7 cellular contexts compared by ENCODE assay signal in the genomic region with DNA sequence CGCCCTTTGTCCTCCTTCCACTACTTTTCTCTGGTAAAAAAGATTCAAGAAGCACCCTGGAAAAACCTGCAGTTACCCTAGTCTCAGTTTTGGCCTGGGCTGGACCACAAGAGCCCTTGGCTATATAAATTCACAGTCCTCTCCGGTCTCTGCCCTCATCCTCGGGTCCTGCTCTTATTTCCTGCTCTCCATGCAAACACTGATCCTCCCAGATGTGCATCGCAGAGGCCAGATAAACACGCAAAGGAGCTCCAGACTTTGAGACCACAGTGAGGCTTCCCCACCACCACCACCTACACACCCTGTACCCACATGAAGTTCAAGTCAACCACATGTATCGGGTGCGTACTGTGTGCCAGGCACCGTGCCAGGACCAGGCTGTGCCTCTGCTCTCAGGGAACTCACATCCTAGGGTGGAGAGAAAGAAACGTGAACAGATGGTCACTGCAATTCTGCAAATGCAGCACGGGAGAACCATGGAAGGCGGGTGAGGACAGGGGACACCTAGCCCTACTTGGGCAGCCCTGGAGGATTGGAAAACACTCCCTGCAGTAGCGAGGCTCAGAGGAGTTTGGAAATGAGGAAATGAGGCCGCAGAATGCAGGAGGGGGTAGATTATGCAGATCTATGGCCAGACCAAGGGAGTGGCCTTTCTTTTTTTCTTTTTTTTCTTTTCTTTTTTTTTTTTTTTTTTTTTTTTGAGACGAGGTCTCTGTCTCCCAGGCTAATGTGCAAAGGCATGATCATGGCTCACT. TPM values are rescaled to one million over a fixed set of nuclear protein-coding genes. Genes with fewer than 3 reads are reported as not detected.
DNase-seq lines count a peak whose midpoint lies in the region; ATAC-seq, FAIRE-seq and TF ChIP-seq lines count a peak whose summit lies in the region.

No MANE protein-coding gene starts in this region.

- H3K27ac ChIP-seq in K562 (ENCODE audit: extremely low read depth, low read depth, low read length), result peak overlapping the region; percentile 78
- H3K27ac ChIP-seq in skin epidermis, result peak overlapping the region; percentile 20 to 95 (median 84)

- whole genome bisulfite sequencing in K562 (ENCODE audit: insufficient coverage, low coverage, missing lambda C conversion rate), result 11% methylated on average over 13 of the region's 14 CpGs

- TF ChIP-seq POLR2A in K562 (conservative IDR thresholded peaks at IDR 0.05), result peak; percentile 65

- peak; percentile 6 for ATAC-seq in GM18867 (IDR thresholded peaks at IDR 0.05; ENCODE audit: unreplicated experiment)
- ATAC-seq in K562, result peak; percentile 22

- in situ Hi-C loops in K562 (cut with MboI), result no loop called here

- POLR2A ChIA-PET in K562 (lab: Yijun Ruan, JAX), result interaction anchor here (0.6 to 1.8 kb wide), 3 partner anchors 16 to 149 kb away, joined by 3 to 6 read pairs (median 5); no protein-coding TSS in a partner anchor

- H2AFZ ChIP-seq in K562 (ENCODE audit: low read depth, low read length), result peak overlapping the region; percentile 88

- DNase-seq in KG1 (lab: John Stamatoyannopoulos, UW) (peak; percentile 86), T-helper 22 cell (ENCODE audit: low read depth) (peak; percentile 46), K562 (ENCODE audit: extremely low read depth in 1 of 4, low spot score in 3 of 4) (peak in 2 of 4 experiments; percentile 46 to 61), COR-L47 (lab: John Stamatoyannopoulos, UW) (no peak)

- FAIRE-seq in K562 (lab: Jason Lieb, UNC), result peak; percentile 66

- no peaks in the 10 kb centered on the region for H3K9me1 ChIP-seq in K562 (ENCODE audit: control insufficient read depth, insufficient read depth, low read length)

- H3K4me1 ChIP-seq in K562 (replicated peaks in 1 of 2; ENCODE audit: control insufficient read depth in 2 of 2, insufficient read depth in 2 of 2, low read length in 2 of 2) (peaks cover 25 to 59% of the 10 kb centered on the region in 2 experiments; a peak in 4 of 5 replicates), iPS-15b (ENCODE audit: control insufficient read depth, insufficient read depth, low read length) (peaks cover 9% of the 10 kb centered on the region)

- H3K9ac ChIP-seq in K562 (ENCODE audit: insufficient read depth in 1 of 2, low read depth in 2 of 2, low read length in 2 of 2), result peak overlapping the region; percentile 69 to 89
- peak overlapping the region; percentile 82 for H3K9ac ChIP-seq in iPS-15b (ENCODE audit: low read depth, low read length)

- 0 out of 2 replicates have a peak, but pooled peaks have one; percentile 20 for TF ChIP-seq EP300 in K562 (IDR thresholded peaks at IDR 0.05; ENCODE audit: low read length)

- H3K9me3 ChIP-seq in K562 (replicated peaks; ENCODE audit: control insufficient read depth, insufficient read depth, low read depth, low read length) (no peaks in the 10 kb centered on the region), iPS-15b (ENCODE audit: control insufficient read depth, insufficient read depth, low read length) (no peaks in the 10 kb centered on the region)

- no TSS peak for BruUV-seq in K562 (replicated peaks; lab: Mats Ljungman, UMichigan)

- H3K27me3 ChIP-seq in K562 (ENCODE audit: control insufficient read depth in 2 of 2, insufficient read depth in 2 of 2, low read length in 2 of 2), result no peaks in the 10 kb centered on the region
- no peaks in the 10 kb centered on the region for H3K27me3 ChIP-seq in iPS-15b (ENCODE audit: control insufficient read depth, insufficient read depth, low read length)

- TF ChIP-seq CTCF in K562 (IDR thresholded peaks at IDR 0.05 in 2 of 3, conservative IDR thresholded peaks at IDR 0.05 in 1 of 3; ENCODE audit: insufficient read depth in 2 of 3, low read depth in 1 of 3, low read length in 3 of 3), result no peak

- peak overlapping the region; percentile 44 for H3K4me3 ChIP-seq in K562
- H3K4me3 ChIP-seq in iPS-15b (ENCODE audit: low read depth, low read length), result peak overlapping the region; percentile 54
- H3K4me3 ChIP-seq in skin epidermis, result peak overlapping the region; percentile 20 to 42 (median 30)

- H3K36me3 ChIP-seq in K562 (ENCODE audit: control insufficient read depth, insufficient read depth, low read length), result peaks cover 34% of the 10 kb centered on the region; the same call in 2 of the 3 replicates
- H3K36me3 ChIP-seq in iPS-15b (ENCODE audit: control insufficient read depth, insufficient read depth, low read length), result peaks cover 6% of the 10 kb centered on the region

- CTCF ChIA-PET in K562 (lab: Yijun Ruan, JAX; ENCODE audit: low intra/inter-chr PET ratio), result interaction anchor here (1.1 to 1.2 kb wide), 2 partner anchors 59 to 440 kb away, joined by 3 to 4 read pairs; no protein-coding TSS in a partner anchor

- intact Hi-C loops in K562 (cut with micrococcal nuclease), result loop anchor here (1.0 to 10.0 kb wide), 4 partner anchors 10 to 238 kb away; no protein-coding TSS in a partner anchor

- no peaks in the 10 kb centered on the region for H4K20me1 ChIP-seq in K562 (replicated peaks; ENCODE audit: control insufficient read depth, insufficient read depth, low read length)

- peaks cover 3% of the 10 kb centered on the region; the same call in 2 of the 3 replicates for H3K79me2 ChIP-seq in K562 (ENCODE audit: control insufficient read depth, insufficient read depth, low read length)

- no peak for TF ChIP-seq RAD21 in K562 (CRISPR knock-in tag; conservative IDR thresholded peaks at IDR 0.05 in 1 of 2, IDR thresholded peaks at IDR 0.05 in 1 of 2)

- H3K4me2 ChIP-seq in K562 (ENCODE audit: insufficient read depth, low read length), result peak overlapping the region; percentile 90

RNA-seq across cellular contexts. Expression of gene CTDSP1, which starts 7.5 kb away (rescaled TPM):
- total RNA-seq in K562 (2011; cell fraction: chromatin; rRNA removed; ENCODE audit: low replicate concordance), result 51.1 and 151 TPM in 2 replicates
- 120 and 129 TPM in 2 replicates for total RNA-seq in K562 (2011; cell fraction: nucleolus; rRNA removed)
- 71.7 and 74.3 TPM in 2 replicates for total RNA-seq in K562 (2011; cell fraction: nucleoplasm; rRNA removed)
- total RNA-seq in K562 (2014; rRNA removed), result 50.8 and 65.8 TPM in 2 replicates
- total RNA-seq in K562 (2014; rRNA removed; fragmentation: Illumina TruSeq; extraction: Trizol), result 13.6 and 21.0 TPM in 2 replicates
- total RNA-seq in K562 (2015; rRNA removed; fragmentation: Illumina TruSeq; extraction: Trizol), result 45.8 and 45.9 TPM in 2 replicates
- 67.9 and 74.8 TPM in 2 replicates for total RNA-seq in K562 (2021)
- 51.1 and 61.8 TPM in 2 replicates for polyA plus RNA-seq in K562 (2011; rRNA removed)
- 63.2 and 111 TPM in 2 replicates for polyA plus RNA-seq in K562 (2011; cell fraction: cytosol; rRNA removed)
- 140 and 333 TPM in 2 replicates for polyA plus RNA-seq in K562 (2011; cell fraction: nucleus; rRNA removed)
- 57.2 and 78.1 TPM in 2 replicates for polyA plus RNA-seq in K562 (2012)
- 44.8 and 59.8 TPM in 2 replicates for polyA plus RNA-seq in K562 (2014; fragmentation: Illumina TruSeq; extraction: Trizol)
- polyA plus RNA-seq in K562 (2014; fragmentation: Nextera tagmentation; extraction: Ambion mirVana), result 1 to 10 TPM; 2.4 to 3.4 TPM
- polyA plus RNA-seq in K562 (2014; rRNA removed), result 71.5 and 72.9 TPM in 2 replicates
- 22.3 and 32.5 TPM in 2 replicates for polyA minus RNA-seq in K562 (2011; rRNA and poly(A)+ RNA removed)
- 34.5 and 39.1 TPM in 2 replicates for polyA minus RNA-seq in K562 (2011; cell fraction: cytosol; rRNA and poly(A)+ RNA removed)
- 70.4 and 70.7 TPM in 2 replicates for polyA minus RNA-seq in K562 (2011; cell fraction: nucleus; rRNA and poly(A)+ RNA removed)

RNA-seq across cellular contexts. Expression of gene VIL1, which starts 11.8 kb away (rescaled TPM):
- 1.4 and 2.1 TPM in 2 replicates for total RNA-seq in K562 (2011; cell fraction: chromatin; rRNA removed; ENCODE audit: low replicate concordance)
- 0.79 and 1.2 TPM in 2 replicates for total RNA-seq in K562 (2011; cell fraction: nucleolus; rRNA removed)
- total RNA-seq in K562 (2011; cell fraction: nucleoplasm; rRNA removed), result 0.44 and 1.4 TPM in 2 replicates
- total RNA-seq in K562 (2014; rRNA removed), result 1.7 and 2.6 TPM in 2 replicates
- total RNA-seq in K562 (2014; rRNA removed; fragmentation: Illumina TruSeq; extraction: Trizol), result 1.1 and 1.2 TPM in 2 replicates
- total RNA-seq in K562 (2015; rRNA removed; fragmentation: Illumina TruSeq; extraction: Trizol), result 0.51 and 0.75 TPM in 2 replicates
- 2.4 and 2.7 TPM in 2 replicates for total RNA-seq in K562 (2021)
- 0.46 and 0.63 TPM in 2 replicates for polyA plus RNA-seq in K562 (2011; rRNA removed)
- 0.35 and 1.5 TPM in 2 replicates for polyA plus RNA-seq in K562 (2011; cell fraction: cytosol; rRNA removed)
- 0.84 and 2.7 TPM in 2 replicates for polyA plus RNA-seq in K562 (2011; cell fraction: nucleus; rRNA removed)
- 0.54 and 0.72 TPM in 2 replicates for polyA plus RNA-seq in K562 (2012)
- 1.2 and 2.0 TPM in 2 replicates for polyA plus RNA-seq in K562 (2014; fragmentation: Illumina TruSeq; extraction: Trizol)
- under 1 TPM; 0.62 to 0.73 TPM for polyA plus RNA-seq in K562 (2014; fragmentation: Nextera tagmentation; extraction: Ambion mirVana)
- polyA plus RNA-seq in K562 (2014; rRNA removed), result 1.9 and 3.7 TPM in 2 replicates
- polyA minus RNA-seq in K562 (2011; rRNA and poly(A)+ RNA removed), result 0.60 and 1.7 TPM in 2 replicates
- 0.57 and 1.2 TPM in 2 replicates for polyA minus RNA-seq in K562 (2011; cell fraction: cytosol; rRNA and poly(A)+ RNA removed)
- 0.27 and 0.33 TPM in 2 replicates for polyA minus RNA-seq in K562 (2011; cell fraction: nucleus; rRNA and poly(A)+ RNA removed)

RNA-seq across cellular contexts. Expression of gene SLC11A1, which starts 25.1 kb away (rescaled TPM):
- 1.4 and 5.9 TPM in 2 replicates for total RNA-seq in K562 (2011; cell fraction: chromatin; rRNA removed; ENCODE audit: low replicate concordance)
- total RNA-seq in K562 (2011; cell fraction: nucleolus; rRNA removed), result 4.3 and 4.5 TPM in 2 replicates
- 3.5 and 4.8 TPM in 2 replicates for total RNA-seq in K562 (2011; cell fraction: nucleoplasm; rRNA removed)
- total RNA-seq in K562 (2014; rRNA removed) (0.98 and 1.0 TPM in 2 replicates), K562 (2014; rRNA removed; fragmentation: Illumina TruSeq; extraction: Trizol) (0.32 and 0.65 TPM in 2 replicates), K562 (2015; rRNA removed; fragmentation: Illumina TruSeq; extraction: Trizol) (0.83 and 1.1 TPM in 2 replicates), K562 (2021) (1.2 and 1.6 TPM in 2 replicates)
- polyA plus RNA-seq in K562 (2011; rRNA removed) (0.54 and 0.64 TPM in 2 replicates), K562 (2014; fragmentation: Illumina TruSeq; extraction: Trizol) (0.40 and 0.43 TPM in 2 replicates), K562 (2014; fragmentation: Nextera tagmentation; extraction: Ambion mirVana) (under 1 TPM; 0.35 to 0.51 TPM), K562 (2014; rRNA removed) (0.69 and 0.99 TPM in 2 replicates)
- 0.53 and 1.2 TPM in 2 replicates for polyA plus RNA-seq in K562 (2011; cell fraction: cytosol; rRNA removed)
- polyA plus RNA-seq in K562 (2011; cell fraction: nucleus; rRNA removed), result 1.8 and 2.6 TPM in 2 replicates
- 1.7 and 2.7 TPM in 2 replicates for polyA plus RNA-seq in K562 (2012)
- polyA minus RNA-seq in K562 (2011; rRNA and poly(A)+ RNA removed), result 1.3 TPM in 2 replicates
- 0.95 and 1.2 TPM in 2 replicates for polyA minus RNA-seq in K562 (2011; cell fraction: cytosol; rRNA and poly(A)+ RNA removed)
- 6.3 and 7.7 TPM in 2 replicates for polyA minus RNA-seq in K562 (2011; cell fraction: nucleus; rRNA and poly(A)+ RNA removed)

RNA-seq across cellular contexts. Expression of gene CATIP, which starts 50.5 kb away (rescaled TPM):
- total RNA-seq in K562 (2011; cell fraction: chromatin; rRNA removed; ENCODE audit: low replicate concordance), result not detected in 2 replicates
- not detected in 2 replicates for total RNA-seq in K562 (2011; cell fraction: nucleolus; rRNA removed)
- total RNA-seq in K562 (2011; cell fraction: nucleoplasm; rRNA removed), result 1.2 TPM in 1 of 2 replicates, not detected in the other
- total RNA-seq in K562 (2014; rRNA removed) (not detected in 2 replicates), K562 (2014; rRNA removed; fragmentation: Illumina TruSeq; extraction: Trizol) (not detected in 2 replicates), K562 (2015; rRNA removed; fragmentation: Illumina TruSeq; extraction: Trizol) (not detected in 2 replicates), K562 (2021) (not detected in 2 replicates)
- polyA plus RNA-seq in K562 (2011; rRNA removed) (not detected in 2 replicates), K562 (2014; fragmentation: Illumina TruSeq; extraction: Trizol) (not detected in 2 replicates), K562 (2014; fragmentation: Nextera tagmentation; extraction: Ambion mirVana) (under 1 TPM; 0.06 to 0.08 TPM), K562 (2014; rRNA removed) (0.09 TPM in 1 of 2 replicates, not detected in the other)
- not detected in 2 replicates for polyA plus RNA-seq in K562 (2011; cell fraction: cytosol; rRNA removed)
- polyA plus RNA-seq in K562 (2011; cell fraction: nucleus; rRNA removed), result 0.17 TPM in 1 of 2 replicates, not detected in the other
- polyA plus RNA-seq in K562 (2012), result 0.18 and 0.37 TPM in 2 replicates
- not detected in 2 replicates for polyA minus RNA-seq in K562 (2011; rRNA and poly(A)+ RNA removed)
- not detected in 2 replicates for polyA minus RNA-seq in K562 (2011; cell fraction: cytosol; rRNA and poly(A)+ RNA removed)
- not detected in 2 replicates for polyA minus RNA-seq in K562 (2011; cell fraction: nucleus; rRNA and poly(A)+ RNA removed)
